ENCODE assay signal across 13 cellular contexts in genomic region chr9:967851-968641, GRCh38. TPM values are rescaled to one million over a fixed set of nuclear protein-coding genes. Genes with fewer than 3 reads are reported as not detected.
A peak's percentile ranks its signal among the peaks of the same experiment; 100 is the strongest.
DNase-seq lines count a peak whose midpoint lies in the region; ATAC-seq and TF ChIP-seq lines count a peak whose summit lies in the region.
"Had no signal": no experiment of that assay in that cellular context is flagged by ENCODE, and none has a peak within 500 bp of the region (broad histone marks: within the 10 kb centered on the region; RNA-seq: fewer than 3 reads in every experiment).

No MANE protein-coding gene starts in this region.

- peaks cover 1% of the 10 kb centered on the region for H3K79me1 ChIP-seq in neuronal stem cell (ENCODE audit: low read depth, low read length)

- no CpG with 5 or more reads among the region's 16 CpGs for WGBS in neuronal stem cell (ENCODE audit: extremely low coverage in 2 of 2, insufficient read length in 2 of 2, insufficient replicate concordance in 1 of 2), 2 donors

- H3K4me3 ChIP-seq in neuronal stem cell (ENCODE audit: low read length in 2 of 2) (no peak overlapping the region), left ventricle myocardium inferior (no peak overlapping the region)

- H3K23ac ChIP-seq in neuronal stem cell (ENCODE audit: low read depth, low read length, poor library complexity): no peak overlapping the region

- H3K27ac ChIP-seq in neuronal stem cell (replicated peaks; ENCODE audit: low read length) (peak overlapping the region; percentile 7), left ventricle myocardium inferior (replicated peaks) (no peak overlapping the region)

- peak overlapping the region; percentile 48 for H3K4me2 ChIP-seq in neuronal stem cell (ENCODE audit: insufficient read depth, low read length, poor library complexity, severe bottlenecking)

- no peak for TF ChIP-seq CTCF in left ventricle myocardium inferior (IDR thresholded peaks at IDR 0.05; ENCODE audit: borderline replicate concordance)

- H4K8ac ChIP-seq in neuronal stem cell (ENCODE audit: low read depth, low read length): no peak overlapping the region

- no peak overlapping the region for H3K14ac ChIP-seq in neuronal stem cell (ENCODE audit: low read length)

- H3K4ac ChIP-seq in neuronal stem cell (ENCODE audit: low read length): no peak overlapping the region

- peak; percentile 5 for DNase-seq in DMS 273 (lab: John Stamatoyannopoulos, UW; ENCODE audit: unreplicated experiment)
- DNase-seq in DMS 273 treated with DMSO at 0.1 percent for 48 hours (lab: John Stamatoyannopoulos, UW): no peak
- peak; percentile 74 to 79 for DNase-seq in NCI-H1930 (lab: John Stamatoyannopoulos, UW)
- DNase-seq in ecto neural progenitor cell (ENCODE audit: low spot score): peak; percentile 72
- no peak for DNase-seq in neuronal stem cell (ENCODE audit: low spot score)
- DNase-seq in left ventricle myocardium inferior: no peak
- DNase-seq: GDM1, NCI-H1092 treated with DMSO at 0.1 percent for 48 hours, T1000 had no signal

- no peak overlapping the region for H2AK5ac ChIP-seq in neuronal stem cell (ENCODE audit: low read depth, low read length)

- H3K9ac ChIP-seq in neuronal stem cell (ENCODE audit: low read depth, low read length, poor library complexity): no peak overlapping the region

- H3K36me3 ChIP-seq in neuronal stem cell (replicated peaks in 1 of 2; ENCODE audit: control insufficient read depth in 2 of 2, insufficient read depth in 2 of 2, low read length in 2 of 2) (no peaks in the 10 kb centered on the region), left ventricle myocardium inferior (no peaks in the 10 kb centered on the region)

- H2BK5ac ChIP-seq in neuronal stem cell (ENCODE audit: low read length): no peak overlapping the region

- H4K91ac ChIP-seq in neuronal stem cell (ENCODE audit: low read depth, low read length, poor library complexity): no peak overlapping the region

- no peak overlapping the region for H2BK15ac ChIP-seq in neuronal stem cell (ENCODE audit: low read length)

- intact Hi-C loops in left ventricle myocardium inferior (cut with micrococcal nuclease): no loop called here

- H2BK12ac ChIP-seq in neuronal stem cell (ENCODE audit: low read length): no peak overlapping the region

- H3K4me1 ChIP-seq in neuronal stem cell (ENCODE audit: control insufficient read depth in 2 of 2, insufficient read depth in 1 of 2, low read depth in 1 of 2, low read length in 2 of 2) (peaks cover 0 to 36% of the 10 kb centered on the region in 2 donors), left ventricle myocardium inferior (peaks cover 38% of the 10 kb centered on the region)

- no peak overlapping the region for H3K18ac ChIP-seq in neuronal stem cell (ENCODE audit: low read length)

- H2BK120ac ChIP-seq in neuronal stem cell (ENCODE audit: low read depth, low read length): no peak overlapping the region

- no peak overlapping the region for H2AFZ ChIP-seq in neuronal stem cell (ENCODE audit: low read length)

- no peak for ATAC-seq in HG02588 (IDR thresholded peaks at IDR 0.05; ENCODE audit: unreplicated experiment)
- ATAC-seq in HG02571 (IDR thresholded peaks at IDR 0.05; ENCODE audit: unreplicated experiment): no peak

- H3K27me3 ChIP-seq in neuronal stem cell (ENCODE audit: control insufficient read depth in 3 of 3, insufficient read depth in 3 of 3, low read depth in 1 of 3, low read length in 3 of 3): peaks cover 12 to 97% (median 36%) of the 10 kb centered on the region in 3 experiments
- peaks cover 100% of the 10 kb centered on the region for H3K27me3 ChIP-seq in left ventricle myocardium inferior (ENCODE audit: low read depth)

- H3K9me3 ChIP-seq in neuronal stem cell (replicated peaks in 1 of 2; ENCODE audit: control insufficient read depth in 2 of 2, insufficient read depth in 1 of 2, low read depth in 1 of 2, low read length in 2 of 2) (peaks cover 0 to 11% of the 10 kb centered on the region in 2 donors), left ventricle myocardium inferior (replicated peaks) (no peaks in the 10 kb centered on the region)

RNA-seq across cellular contexts. Expression of gene DMRT3, which starts 8.4 kb away (rescaled TPM):
- polyA plus RNA-seq in neuronal stem cell (2013, experiment 1 of 2): 0.91 TPM
- polyA plus RNA-seq in neuronal stem cell (2013, experiment 2 of 2): 0.75 TPM
- not detected for total RNA-seq in left ventricle myocardium inferior
- total RNA-seq: fibroblast of lung, ureter had no signal
- polyA plus RNA-seq: fibroblast of lung had no signal

Comparison
In these comparisons a context has a peak if more than half of its experiments do, and no peak if none do; other contexts are left out.
1. DNase-seq: peak in DMS 273 (single experiment), NCI-H1930 (2 of 2) and ecto neural progenitor cell (single experiment); none in DMS 273 treated with DMSO at 0.1 percent for 48 hours (single experiment), neuronal stem cell (single experiment) and left ventricle myocardium inferior (single experiment).